In genomic region chr3:131485116-131485515, GRCh38 we compare ENCODE assay signal across 2 cellular contexts.
TF ChIP-seq lines count a peak whose summit lies in the region.

No MANE protein-coding gene starts in this region.

TF ChIP-seq in GM23338, 12 proteins besides CTCF, POLR2A, EP300 and RAD21:
- TF ChIP-seq ZNF462 (CRISPR knock-in tag; IDR thresholded peaks at IDR 0.05) (no peak), ZNF114 (CRISPR knock-in tag; IDR thresholded peaks at IDR 0.05) (no peak), NANOG (IDR thresholded peaks at IDR 0.05; ENCODE audit: borderline replicate concordance) (no peak), REST (IDR thresholded peaks at IDR 0.05; ENCODE audit: unreplicated experiment) (no peak), JUNB (IDR thresholded peaks at IDR 0.05; ENCODE audit: unreplicated experiment) (no peak), POLR2AphosphoS5 (IDR thresholded peaks at IDR 0.05; ENCODE audit: low read depth) (no peak), ETS1 (IDR thresholded peaks at IDR 0.05) (no peak), ZNF331 (CRISPR knock-in tag; IDR thresholded peaks at IDR 0.05; ENCODE audit: low read depth) (no peak), EZH2phosphoT487 (IDR thresholded peaks at IDR 0.05; ENCODE audit: unreplicated experiment) (no peak), EZH2 (IDR thresholded peaks at IDR 0.05; ENCODE audit: low read depth, unreplicated experiment) (no peak), STAT1 (IDR thresholded peaks at IDR 0.05; ENCODE audit: unreplicated experiment) (no peak), CREB1 (CRISPR knock-in tag; IDR thresholded peaks at IDR 0.05; ENCODE audit: low read depth) (no peak)

TF ChIP-seq in HepG2, 621 proteins besides CTCF, POLR2A, EP300 and RAD21:
- TF ChIP-seq MXD1 (CRISPR knock-in tag; IDR thresholded peaks at IDR 0.05) (no peak), HIC2 (CRISPR knock-in tag; IDR thresholded peaks at IDR 0.05; ENCODE audit: low read depth) (no peak), LBX2 (CRISPR knock-in tag; IDR thresholded peaks at IDR 0.05; ENCODE audit: borderline replicate concordance) (no peak), ZFP37 (CRISPR knock-in tag; IDR thresholded peaks at IDR 0.05; ENCODE audit: borderline replicate concordance) (no peak), SNAI1 (CRISPR knock-in tag; IDR thresholded peaks at IDR 0.05; ENCODE audit: borderline replicate concordance) (no peak), RBM39 (IDR thresholded peaks at IDR 0.05; ENCODE audit: low read depth, low read length, poor library complexity, severe bottlenecking) (no peak), RFX3 (CRISPR knock-in tag; IDR thresholded peaks at IDR 0.05) (no peak), ZNF816 (CRISPR knock-in tag; IDR thresholded peaks at IDR 0.05; ENCODE audit: borderline replicate concordance) (no peak), HDAC6 (IDR thresholded peaks at IDR 0.05; ENCODE audit: low read depth, low read length) (no peak), KLF12 (CRISPR knock-in tag; IDR thresholded peaks at IDR 0.05; ENCODE audit: borderline replicate concordance) (no peak), E2F1 (CRISPR knock-in tag; IDR thresholded peaks at IDR 0.05) (no peak)
